Comparison of ENCODE assay signal across 9 cellular contexts in the genomic region with DNA sequence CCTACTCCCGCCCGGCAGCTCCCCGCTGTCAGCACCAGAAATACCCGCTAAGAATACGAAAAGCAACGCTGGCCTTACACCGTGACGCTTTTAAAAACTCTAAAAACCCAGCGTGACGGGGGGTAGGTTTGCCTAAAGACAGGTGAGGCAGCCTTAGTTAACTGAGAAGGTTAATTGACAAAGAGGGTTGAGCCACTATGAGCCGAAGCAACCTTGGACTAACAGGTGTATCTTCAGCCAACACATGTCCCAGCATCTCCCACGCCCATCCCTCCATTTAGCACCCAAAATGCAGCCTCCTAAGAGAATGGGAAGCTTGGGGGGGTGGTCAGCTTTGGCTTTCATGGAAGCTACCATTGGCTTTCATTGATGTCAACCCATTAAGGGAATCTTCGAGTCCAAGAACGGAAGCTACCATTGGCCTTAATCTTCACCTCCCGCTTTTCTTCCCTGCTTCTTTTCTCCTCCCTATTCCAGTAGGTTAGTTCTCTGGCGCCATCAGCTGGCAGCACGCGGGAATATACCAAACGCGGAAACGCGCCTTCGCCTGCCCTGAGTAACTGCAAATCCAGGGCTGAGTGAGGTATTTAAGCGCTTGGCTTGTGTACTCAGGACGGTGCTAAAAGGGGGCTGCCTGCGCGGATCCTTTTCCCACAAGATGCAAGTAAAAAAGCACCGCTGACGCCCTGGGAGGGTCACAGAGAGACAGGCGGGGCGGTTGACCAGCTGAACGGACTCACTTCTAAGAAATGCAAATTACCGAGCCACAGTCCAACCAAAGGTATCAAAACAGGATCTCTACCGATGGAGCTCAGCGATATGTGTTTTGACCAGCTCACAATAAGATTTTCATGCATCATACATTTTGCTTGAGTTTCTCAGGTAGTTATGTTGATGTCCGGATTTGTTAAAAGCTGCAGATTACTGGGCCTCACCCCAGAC. TPM values are rescaled to one million over a fixed set of nuclear protein-coding genes. Genes with fewer than 3 reads are reported as not detected.
DNase-seq lines count a peak whose midpoint lies in the region; ATAC-seq and TF ChIP-seq lines count a peak whose summit lies in the region.
"Had no signal": no experiment of that assay in that cellular context is flagged by ENCODE, and none has a peak within 500 bp of the region (broad histone marks: within the 10 kb centered on the region; RNA-seq: fewer than 3 reads in every experiment).

No MANE protein-coding gene starts in this region.

- no peak overlapping the region for H4K12ac ChIP-seq in trophoblast cell (ENCODE audit: low read depth, low read length)

- no CpG with 5 or more reads among the region's 36 CpGs for WGBS in trophoblast cell (ENCODE audit: extremely low coverage, insufficient coverage, insufficient read length)

- peaks cover 0 to 7% (median 2%) of the 10 kb centered on the region in 7 donors for H3K9me3 Mint-ChIP-seq in CD14-positive monocyte

- H3K4me1 ChIP-seq in trophoblast cell (ENCODE audit: control insufficient read depth in 1 of 2, insufficient read depth in 2 of 2, low read length in 2 of 2), result peaks cover 5 to 8% of the 10 kb centered on the region in 2 experiments

- DNase-seq in CD14-positive monocyte (ENCODE audit: low spot score) (peak; percentile 51), KG1 (lab: John Stamatoyannopoulos, UW) (peak; percentile 62), Right ventricle myocardium superior (peak; percentile 74), trophoblast cell (peak; percentile 71 to 80), NCI-H510A (lab: John Stamatoyannopoulos, UW) (no peak)
- DNase-seq in activated CD8-positive, alpha-beta memory T cell treated with anti-CD3 and anti-CD28 coated beads, Interleukin-2, amount 50 U/mL, for 24 hours (ENCODE audit: extremely low read depth), result peak; percentile 2

- H3K4me3 Mint-ChIP-seq in CD14-positive monocyte, result peak overlapping the region in 1 of 2 donors; percentile 47

- peak overlapping the region in 1 of 7 donors; percentile 52 for H3K27ac Mint-ChIP-seq in CD14-positive monocyte

- H3K9me3 ChIP-seq in trophoblast cell (ENCODE audit: insufficient read depth, low read depth, low read length), result no peaks in the 10 kb centered on the region

- H3K27me3 ChIP-seq in trophoblast cell (ENCODE audit: insufficient read depth, low read length), result peaks cover 7% of the 10 kb centered on the region

- peaks cover 30% of the 10 kb centered on the region for H3K4me1 Mint-ChIP-seq in CD14-positive monocyte

- H3K4me2 ChIP-seq in trophoblast cell (ENCODE audit: low read length), result peak overlapping the region; percentile 39

- H3K79me2 ChIP-seq in trophoblast cell (ENCODE audit: control insufficient read depth, insufficient read depth, low read length, poor library complexity), result no peaks in the 10 kb centered on the region

- TF ChIP-seq CTCF in CD14-positive monocyte (IDR thresholded peaks at IDR 0.05), result peak; percentile 82

- H2BK120ac ChIP-seq in trophoblast cell (ENCODE audit: insufficient read depth, low read length, poor library complexity), result no peak overlapping the region

- H3K9ac ChIP-seq in trophoblast cell (ENCODE audit: low read length), result no peak overlapping the region

- H3K79me1 ChIP-seq in trophoblast cell (ENCODE audit: low read length), result no peaks in the 10 kb centered on the region

- H2BK5ac ChIP-seq in trophoblast cell (ENCODE audit: low read depth, low read length, poor library complexity), result no peak overlapping the region

- no peak overlapping the region for H3K14ac ChIP-seq in trophoblast cell (ENCODE audit: low read length)

- no peak overlapping the region for H4K91ac ChIP-seq in trophoblast cell (ENCODE audit: low read depth, low read length)

- H3K18ac ChIP-seq in trophoblast cell (ENCODE audit: low read length), result no peak overlapping the region

- H3K23ac ChIP-seq in trophoblast cell (ENCODE audit: low read length), result no peak overlapping the region

- no peak overlapping the region for H4K8ac ChIP-seq in trophoblast cell (ENCODE audit: low read depth, low read length)

- H2AFZ ChIP-seq in trophoblast cell (ENCODE audit: insufficient read depth, low read length, poor library complexity), result peak overlapping the region; percentile 40

- peaks cover 0 to 7% of the 10 kb centered on the region in 2 donors for H3K36me3 Mint-ChIP-seq in CD14-positive monocyte

- H2BK12ac ChIP-seq in trophoblast cell (ENCODE audit: low read length), result no peak overlapping the region

- intact Hi-C loops in CD14-positive monocyte (cut with micrococcal nuclease), result loop anchor here in 1 of 2 donors (10.0 kb wide), 1 partner anchor 246 kb away; no protein-coding TSS in a partner anchor
- intact Hi-C loops in Right ventricle myocardium superior (cut with DNase I), result no loop called here

- H3K4ac ChIP-seq in trophoblast cell (ENCODE audit: low read depth, low read length), result no peak overlapping the region

- no peak overlapping the region for H3K27ac ChIP-seq in trophoblast cell (ENCODE audit: low read depth, low read length)

- H3K27me3 Mint-ChIP-seq in CD14-positive monocyte (ENCODE audit: low read depth in 3 of 3), result peaks cover 21 to 33% (median 28%) of the 10 kb centered on the region in 3 donors

- peak; percentile 75 for ATAC-seq in GM18868 (IDR thresholded peaks at IDR 0.05; ENCODE audit: unreplicated experiment)
- ATAC-seq in Right ventricle myocardium superior (ENCODE audit: poor library complexity), result peak; percentile 74
- ATAC-seq in GM19455 (IDR thresholded peaks at IDR 0.05; ENCODE audit: unreplicated experiment), result no peak

- no peaks in the 10 kb centered on the region for H3K36me3 ChIP-seq in trophoblast cell (ENCODE audit: control insufficient read depth in 1 of 2, insufficient read depth in 2 of 2, low read length in 2 of 2)

- peak overlapping the region; percentile 51 for H3K4me3 ChIP-seq in trophoblast cell (ENCODE audit: low read depth, low read length)

- no peak overlapping the region for H2AK5ac ChIP-seq in trophoblast cell (ENCODE audit: low read length)

RNA-seq across cellular contexts. Expression of a gene that starts 38.5 kb away (rescaled TPM):
- not detected for polyA plus RNA-seq in CD14-positive monocyte
- total RNA-seq in Right ventricle myocardium superior, result not detected
- polyA plus RNA-seq in trophoblast cell (2013), result 0.18 and 0.21 TPM in 2 replicates
- total RNA-seq: T-helper 1 cell treated with Interleukin-12 subunit alpha and Interleukin-12 subunit beta and Interleukin-4 antibody, amounts not matched to agents 30 ng/mL and 1 ng/mL, for 36 hours had no signal

RNA-seq across cellular contexts. Expression of a gene that starts 56.2 kb away (rescaled TPM):
- polyA plus RNA-seq in CD14-positive monocyte, result not detected
- not detected for total RNA-seq in Right ventricle myocardium superior
- polyA plus RNA-seq in trophoblast cell (2013), result not detected in 2 replicates
- total RNA-seq: T-helper 1 cell treated with Interleukin-12 subunit alpha and Interleukin-12 subunit beta and Interleukin-4 antibody, amounts not matched to agents 30 ng/mL and 1 ng/mL, for 36 hours had no signal
